25 cellular contexts compared by ENCODE assay signal in the genomic region with DNA sequence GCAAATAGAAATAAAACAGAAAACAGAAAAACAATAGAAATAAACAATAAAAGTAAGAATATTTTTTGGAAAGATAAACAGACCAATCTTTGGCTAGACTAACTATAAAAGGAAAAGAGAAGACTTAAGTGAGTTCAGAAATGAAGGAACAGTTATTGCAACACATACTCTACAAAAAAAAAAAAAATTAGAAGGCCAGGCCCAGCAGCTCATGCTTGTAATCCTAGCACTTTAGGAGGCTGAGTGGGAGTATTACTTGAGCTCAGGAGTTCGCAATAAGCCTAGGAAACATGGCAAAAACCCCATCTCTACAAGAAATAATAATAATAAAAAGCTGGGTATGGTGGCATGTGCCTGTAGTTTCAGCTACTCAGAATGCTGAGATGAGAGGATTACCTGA.
"Had no signal": no experiment of that assay in that cellular context is flagged by ENCODE, and none has a peak within 500 bp of the region (broad histone marks: within the 10 kb centered on the region; RNA-seq: fewer than 3 reads in every experiment).

No MANE protein-coding gene starts in this region.

- ATAC-seq: K562, Right ventricle myocardium inferior, SK-N-SH treated with all-trans-retinoic acid at 6 μM for 48 hours had no signal

- DNase-seq: Kasumi-1, NCI-H1092, NCI-H1105 treated with DMSO at 0.1 percent for 48 hours, NCI-H1417 treated with DMSO at 0.1 percent for 48 hours, NCI-H146, NCI-H1694 treated with DMSO at 0.1 percent for 48 hours, NCI-H1930, NCI-H2081 treated with DMSO at 0.1 percent for 48 hours, NCI-H2171, NCI-H345, NCI-H446 treated with DMSO at 0.1 percent for 48 hours, NCI-H510A treated with DMSO at 0.1 percent for 48 hours, NCI-H526 treated with DMSO at 0.1 percent for 48 hours, NCI-H748 treated with DMSO at 0.1 percent for 48 hours, OCI-M1, PC-9, Peyer's patch, SHP77 treated with DMSO at 0.1 percent for 48 hours, SJCRH30 had no signal

- H3K27me3 Mint-ChIP-seq: IgD-negative memory B cell had no signal

- H3K27ac Mint-ChIP-seq: IgD-negative memory B cell had no signal

- H3K4me3 ChIP-seq: K562, PC-9, Peyer's patch, SJCRH30 had no signal

- H3K36me3 ChIP-seq: Peyer's patch, SJCRH30 had no signal

- H2AFZ ChIP-seq: PC-9 had no signal

- H3K36me3 Mint-ChIP-seq: IgD-negative memory B cell had no signal

- H3K4me1 ChIP-seq: Peyer's patch, SJCRH30 had no signal

- H3K4me2 ChIP-seq: KMS-11, PC-9 had no signal

- H3K4me3 Mint-ChIP-seq: IgD-negative memory B cell had no signal

- H3K9me3 ChIP-seq: Peyer's patch, SJCRH30 had no signal

- H3K27me3 ChIP-seq: Peyer's patch, SJCRH30 had no signal

- H3K27ac ChIP-seq: HL-60, KMS-11, PC-9, Peyer's patch, SJCRH30 had no signal
